1 cellular context compared by ENCODE assay signal in genomic region chr3:46488735-46489361, GRCh38.
A peak's percentile ranks its signal among the peaks of the same experiment; 100 is the strongest.
TF ChIP-seq lines count a peak whose summit lies in the region.

No MANE protein-coding gene starts in this region.

TF ChIP-seq in WTC11, 78 proteins besides CTCF, POLR2A, EP300 and RAD21 (continued from another document):
- TF ChIP-seq ZNF219 (CRISPR knock-in tag; IDR thresholded peaks at IDR 0.05; ENCODE audit: borderline replicate concordance) (no peak), ZNF416 (CRISPR knock-in tag; IDR thresholded peaks at IDR 0.05) (no peak), CDX4 (CRISPR knock-in tag; IDR thresholded peaks at IDR 0.05; ENCODE audit: borderline replicate concordance) (no peak), NR1H2 (CRISPR knock-in tag; IDR thresholded peaks at IDR 0.05) (no peak), SOX15 (CRISPR knock-in tag; IDR thresholded peaks at IDR 0.05) (no peak), E2F4 (CRISPR knock-in tag; IDR thresholded peaks at IDR 0.05; ENCODE audit: borderline replicate concordance, low read depth) (peak; percentile 36; the same call in 1 of the 2 replicates), MXD4 (CRISPR knock-in tag; IDR thresholded peaks at IDR 0.05; ENCODE audit: borderline replicate concordance) (no peak), HMGXB4 (CRISPR knock-in tag; IDR thresholded peaks at IDR 0.05) (peak; percentile 95), ATF6 (CRISPR knock-in tag; IDR thresholded peaks at IDR 0.05) (no peak), ETV6 (CRISPR knock-in tag; IDR thresholded peaks at IDR 0.05) (peak; percentile 96), FOXK1 (CRISPR knock-in tag; IDR thresholded peaks at IDR 0.05) (peak; percentile 51; the same call in 1 of the 2 replicates), ZNF232 (CRISPR knock-in tag; IDR thresholded peaks at IDR 0.05) (peak; percentile 92), GABPB1 (CRISPR knock-in tag; IDR thresholded peaks at IDR 0.05) (no peak), MYBL2 (CRISPR knock-in tag; IDR thresholded peaks at IDR 0.05) (peak; percentile 89), ZNF281 (CRISPR knock-in tag; IDR thresholded peaks at IDR 0.05) (0 out of 2 replicates have a peak, but pooled peaks have one; percentile 48), ATF2 (CRISPR knock-in tag; IDR thresholded peaks at IDR 0.05; ENCODE audit: borderline replicate concordance, low read depth) (peak; percentile 56; the same call in 1 of the 2 replicates), USF2 (CRISPR knock-in tag; IDR thresholded peaks at IDR 0.05) (no peak), ZNF671 (CRISPR knock-in tag; IDR thresholded peaks at IDR 0.05) (no peak), SMAD3 (CRISPR knock-in tag; IDR thresholded peaks at IDR 0.05; ENCODE audit: borderline replicate concordance) (peak; percentile 93), PREB (CRISPR knock-in tag; IDR thresholded peaks at IDR 0.05; ENCODE audit: borderline replicate concordance) (no peak), ZNF512 (CRISPR knock-in tag; IDR thresholded peaks at IDR 0.05; ENCODE audit: borderline replicate concordance) (no peak), PRDM15 (CRISPR knock-in tag; IDR thresholded peaks at IDR 0.05) (no peak), NR2C2 (CRISPR knock-in tag; IDR thresholded peaks at IDR 0.05) (0 out of 2 replicates have a peak, but pooled peaks have one; percentile 33)
